ENCODE assay signal across 15 cellular contexts in the genomic region with DNA sequence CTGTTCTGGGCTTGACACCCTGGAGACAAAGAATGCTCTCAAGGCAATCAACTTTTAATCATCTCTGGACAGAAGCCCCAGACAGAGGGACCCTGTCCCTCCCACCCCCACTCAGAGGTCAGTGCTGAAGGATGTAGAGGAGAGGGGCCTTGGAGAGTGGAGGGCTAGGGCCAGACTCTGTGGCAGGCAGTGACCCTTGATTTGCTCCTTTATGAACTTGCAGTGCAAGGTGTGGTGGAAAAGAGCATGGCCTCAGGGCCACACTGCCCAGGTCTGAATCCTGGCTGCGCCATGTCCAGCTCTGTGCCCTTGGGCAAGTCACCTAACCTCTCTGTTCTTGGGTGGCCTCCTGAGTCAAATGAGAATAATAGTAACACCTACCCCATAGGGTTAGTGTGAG.
DNase-seq lines count a peak whose midpoint lies in the region; ATAC-seq, FAIRE-seq and TF ChIP-seq lines count a peak whose summit lies in the region.
"Had no signal": no experiment of that assay in that cellular context is flagged by ENCODE, and none has a peak within 500 bp of the region (broad histone marks: within the 10 kb centered on the region; RNA-seq: fewer than 3 reads in every experiment).

No MANE protein-coding gene starts in this region.

- H2AFZ ChIP-seq in H9 (ENCODE audit: low read length) (no peak overlapping the region), HepG2 (ENCODE audit: low read length) (no peak overlapping the region)

- intact Hi-C loops in HepG2 (cut with micrococcal nuclease; ENCODE audit: unreplicated experiment), result no loop called here

- no peak overlapping the region for H3K4me3 ChIP-seq in HepG2 (replicated peaks in 1 of 3; ENCODE audit: insufficient read depth in 1 of 3, low read depth in 2 of 3, low read length in 3 of 3)
- H3K4me3 ChIP-seq: BLaER1 treated with 17β-estradiol and CSF1 and Interleukin-3, amounts not matched to agents 10 nM and 100 nM; HAP-1 had no signal

- CTCF ChIA-PET in HepG2 (lab: Yijun Ruan, JAX; ENCODE audit: low intra/inter-chr PET ratio, low total read pairs), result no interaction called here

- H3K79me2 ChIP-seq in H9 (ENCODE audit: insufficient read depth, low read length), result no peaks in the 10 kb centered on the region
- no peaks in the 10 kb centered on the region for H3K79me2 ChIP-seq in HepG2 (ENCODE audit: insufficient read depth, low read length)

- no peak overlapping the region for H2BK20ac ChIP-seq in H9 (ENCODE audit: low read depth, low read length, poor library complexity, severe bottlenecking)

- H4K8ac ChIP-seq in H9 (replicated peaks; ENCODE audit: insufficient read length, low read depth, low read length), result no peak overlapping the region

- no peaks in the 10 kb centered on the region for H3K23me2 ChIP-seq in H9 (ENCODE audit: insufficient read length, low read depth, low read length, poor library complexity, severe bottlenecking)

- no peak overlapping the region for H3K4ac ChIP-seq in H9 (ENCODE audit: low read depth, low read length)

- H3K56ac ChIP-seq in H9 (ENCODE audit: insufficient read length, low read depth, low read length), result no peak overlapping the region

- H4K20me1 ChIP-seq in H9 (ENCODE audit: control insufficient read depth, insufficient read depth, insufficient read length) (no peaks in the 10 kb centered on the region), HepG2 (ENCODE audit: insufficient read depth, low read length) (no peaks in the 10 kb centered on the region)

- H4K5ac ChIP-seq in H9 (ENCODE audit: insufficient read length, low read depth, low read length), result no peak overlapping the region

- H3K9me3 Mint-ChIP-seq in H9 (no peaks in the 10 kb centered on the region), type B pancreatic cell (no peaks in the 10 kb centered on the region)
- H3K9me3 Mint-ChIP-seq: CD8-positive, alpha-beta T cell had no signal

- no peak overlapping the region for H3K23ac ChIP-seq in H9 (ENCODE audit: insufficient read length, low read depth, low read length)

- POLR2A ChIA-PET in HepG2 (lab: Yijun Ruan, JAX), result no interaction called here

- H3K9me3 ChIP-seq in H9 (ENCODE audit: control insufficient read depth, low read depth, low read length) (no peaks in the 10 kb centered on the region), HepG2 (ENCODE audit: low read length) (no peaks in the 10 kb centered on the region)
- H3K9me3 ChIP-seq: BLaER1 treated with 17β-estradiol and CSF1 and Interleukin-3, amounts not matched to agents 10 nM and 100 nM; HAP-1 had no signal

- no peak for TF ChIP-seq CTCF in H9 (conservative IDR thresholded peaks at IDR 0.05)
- TF ChIP-seq CTCF in HepG2 (CRISPR knock-in tag; IDR thresholded peaks at IDR 0.05), result no peak
- no peak for TF ChIP-seq CTCF in type B pancreatic cell (conservative IDR thresholded peaks at IDR 0.05)

- no peaks in the 10 kb centered on the region; the same call in 1 of the 2 replicates for H3K4me1 ChIP-seq in H9 (ENCODE audit: insufficient read depth, low read length)
- no peaks in the 10 kb centered on the region for H3K4me1 ChIP-seq in HepG2 (ENCODE audit: insufficient read depth, low read length)
- H3K4me1 ChIP-seq: BLaER1 treated with 17β-estradiol and CSF1 and Interleukin-3, amounts not matched to agents 10 nM and 100 nM; HAP-1 had no signal

- TF ChIP-seq POLR2A in HepG2 (IDR thresholded peaks at IDR 0.05; ENCODE audit: insufficient read depth in 1 of 2, low read depth in 2 of 2, low read length in 2 of 2), result no peak

- H3K4me3 Mint-ChIP-seq in H9, result no peak overlapping the region
- no peak overlapping the region for H3K4me3 Mint-ChIP-seq in type B pancreatic cell
- H3K4me3 Mint-ChIP-seq: B cell; CD8-positive, alpha-beta T cell had no signal

- no peak overlapping the region for H3K27ac Mint-ChIP-seq in H9
- H3K27ac Mint-ChIP-seq in type B pancreatic cell, result no peak overlapping the region
- H3K27ac Mint-ChIP-seq: B cell; CD8-positive, alpha-beta T cell had no signal

- H3K27ac ChIP-seq in H9 (ENCODE audit: insufficient read length, low read depth, low read length) (no peak overlapping the region), HepG2 (ENCODE audit: extremely low read length, insufficient read depth, low read length) (no peak overlapping the region)
- H3K27ac ChIP-seq: BLaER1 treated with 17β-estradiol and CSF1 and Interleukin-3, amounts not matched to agents 10 nM and 100 nM had no signal

- H3T11ph ChIP-seq in H9 (ENCODE audit: low read length), result no peak overlapping the region

- no peak for TF ChIP-seq RAD21 in HepG2 (CRISPR knock-in tag; IDR thresholded peaks at IDR 0.05)

- in situ Hi-C loops in HepG2 (cut with HindIII; ENCODE audit: extremely low pct_ligation_motif_present, low pct_unique_long_range_greater_than_20kb), result no loop called here

- H3K36me3 Mint-ChIP-seq in H9 (ENCODE audit: insufficient read depth in 1 of 3, low read depth in 3 of 3) (no peaks in the 10 kb centered on the region), type B pancreatic cell (no peaks in the 10 kb centered on the region)
- H3K36me3 Mint-ChIP-seq: CD8-positive, alpha-beta T cell had no signal

- no CpG with 5 or more reads among the region's 1 CpG for WGBS in H9 (ENCODE audit: extremely low coverage, insufficient read length, low lambda C conversion rate)
- WGBS in HepG2 (ENCODE audit: low lambda C conversion rate), result 0% methylated on average over 1 of the region's 1 CpG

- H3K27me3 Mint-ChIP-seq in H9 (ENCODE audit: low read depth) (peaks cover 19% of the 10 kb centered on the region), type B pancreatic cell (peaks cover 36% of the 10 kb centered on the region)

- H3K4me1 Mint-ChIP-seq in H9, result peaks cover 0 to 4% of the 10 kb centered on the region in 2 experiments; a peak in 1 of 4 replicates
- H3K4me1 Mint-ChIP-seq in type B pancreatic cell (ENCODE audit: unreplicated experiment), result no peaks in the 10 kb centered on the region
- H3K4me1 Mint-ChIP-seq: B cell had no signal

- no TSS peak for BruUV-seq in HepG2 (replicated peaks; lab: Mats Ljungman, UMichigan)

- ATAC-seq in HepG2, result no peak
- ATAC-seq: CD8-positive, alpha-beta T cell had no signal

- H4K91ac ChIP-seq in H9 (ENCODE audit: insufficient read length, low read depth, low read length), result no peak overlapping the region

- no peak overlapping the region for H2BK5ac ChIP-seq in H9 (ENCODE audit: insufficient read length, low read length)

- DNase-seq in H9, result peak; percentile 16
- peak; percentile 32 for DNase-seq in ecto neural progenitor cell (ENCODE audit: low spot score)
- DNase-seq in HepG2 (ENCODE audit: low spot score), result no peak
- peak; percentile 39 for DNase-seq in type B pancreatic cell (ENCODE audit: extremely low spot score, unreplicated experiment)
- DNase-seq in NCI-H1417 treated with DMSO at 0.1 percent for 48 hours (lab: John Stamatoyannopoulos, UW), result no peak
- no peak for DNase-seq in DMS 273 treated with DMSO at 0.1 percent for 48 hours (lab: John Stamatoyannopoulos, UW)
- DNase-seq in SW480 (ENCODE audit: low spot score), result no peak
- DNase-seq: Calu3, DMS79, GDM1 had no signal

- no peaks in the 10 kb centered on the region; the same call in 1 of the 2 replicates for H3K27me3 ChIP-seq in H9 (ENCODE audit: insufficient read depth, low read length)
- peaks cover 0 to 1% of the 10 kb centered on the region in 2 experiments; a peak in 2 of 5 replicates for H3K27me3 ChIP-seq in HepG2 (ENCODE audit: control insufficient read depth in 1 of 2, insufficient read depth in 2 of 2, low read length in 2 of 2)
- H3K27me3 ChIP-seq: BLaER1 treated with 17β-estradiol and CSF1 and Interleukin-3, amounts not matched to agents 10 nM and 100 nM had no signal

- TF ChIP-seq EP300 in HepG2 (IDR thresholded peaks at IDR 0.05; ENCODE audit: low read depth in 2 of 2, low read length in 2 of 2) (no peak), HepG2 (CRISPR knock-in tag; IDR thresholded peaks at IDR 0.05; ENCODE audit: borderline replicate concordance) (no peak)

- H2BK15ac ChIP-seq in H9 (ENCODE audit: low read depth, low read length), result no peak overlapping the region

- H3K4me2 ChIP-seq in H9 (ENCODE audit: insufficient read depth, insufficient read length, low read length) (no peak overlapping the region), HepG2 (ENCODE audit: low read depth, low read length) (no peak overlapping the region)
- H3K4me2 ChIP-seq: BLaER1 treated with 17β-estradiol and CSF1 and Interleukin-3, amounts not matched to agents 10 nM and 100 nM had no signal

- no peaks in the 10 kb centered on the region for H3K79me1 ChIP-seq in H9 (ENCODE audit: insufficient read depth, low read depth, low read length, poor library complexity, severe bottlenecking)

- H2BK12ac ChIP-seq in H9 (ENCODE audit: insufficient read length, low read depth, low read length), result no peak overlapping the region

- no peaks in the 10 kb centered on the region for H3K36me3 ChIP-seq in HepG2 (replicated peaks in 1 of 2; ENCODE audit: control insufficient read depth in 1 of 2, insufficient read depth in 2 of 2, low read length in 2 of 2)
- H3K36me3 ChIP-seq: BLaER1 treated with 17β-estradiol and CSF1 and Interleukin-3, amounts not matched to agents 10 nM and 100 nM; HAP-1 had no signal

- no peak for FAIRE-seq in HepG2 (lab: Jason Lieb, UNC)
- FAIRE-seq: H1 had no signal

- no peak overlapping the region for H3K9ac ChIP-seq in H9 (ENCODE audit: extremely low read depth, insufficient read length, low read length)
- no peak overlapping the region for H3K9ac ChIP-seq in HepG2 (ENCODE audit: insufficient read depth, low read depth, low read length)
- H3K9ac ChIP-seq: BLaER1 treated with 17β-estradiol and CSF1 and Interleukin-3, amounts not matched to agents 10 nM and 100 nM had no signal

- no peak overlapping the region for H3K18ac ChIP-seq in H9 (ENCODE audit: insufficient read length, low read depth, low read length)

- H2BK120ac ChIP-seq in H9 (ENCODE audit: low read depth, low read length, poor library complexity, severe bottlenecking), result no peak overlapping the region

- no peak overlapping the region for H2AK5ac ChIP-seq in H9 (ENCODE audit: insufficient read length, low read length)

- H3K14ac ChIP-seq in H9 (ENCODE audit: insufficient read depth, low read length), result no peak overlapping the region

TF ChIP-seq in HepG2, 621 proteins besides CTCF, POLR2A, EP300 and RAD21:
- TF ChIP-seq NR2C2 (CRISPR knock-in tag; IDR thresholded peaks at IDR 0.05; ENCODE audit: borderline replicate concordance), result no peak
- TF ChIP-seq ZNF768 (CRISPR knock-in tag; IDR thresholded peaks at IDR 0.05), result 0 out of 2 replicates have a peak, but pooled peaks have one; percentile 59

Comparison
In these comparisons a context has a peak if more than half of its experiments do, and no peak if none do; other contexts are left out.
1. DNase-seq: peak in H9 (single experiment), ecto neural progenitor cell (single experiment) and type B pancreatic cell (single experiment); none in HepG2 (single experiment), NCI-H1417 treated with DMSO at 0.1 percent for 48 hours (single experiment), DMS 273 treated with DMSO at 0.1 percent for 48 hours (single experiment) and SW480 (single experiment).